1 cellular context compared by ENCODE assay signal in genomic region chr6:17265570-17265969, GRCh38.
TF ChIP-seq lines count a peak whose summit lies in the region.

No MANE protein-coding gene starts in this region.

TF ChIP-seq in HepG2, 621 proteins besides CTCF, POLR2A, EP300 and RAD21:
- TF ChIP-seq ZNF280D (CRISPR knock-in tag; IDR thresholded peaks at IDR 0.05) (no peak), MAX (IDR thresholded peaks at IDR 0.05) (no peak), CREB1 (IDR thresholded peaks at IDR 0.05) (0 out of 2 replicates have a peak, but pooled peaks have one; percentile 13), CREB1 (CRISPR knock-in tag; IDR thresholded peaks at IDR 0.05) (no peak), CREB3 (CRISPR knock-in tag; IDR thresholded peaks at IDR 0.05) (no peak), TP53 (CRISPR knock-in tag; conservative IDR thresholded peaks at IDR 0.05) (no peak), ATF7 (IDR thresholded peaks at IDR 0.05) (peak; percentile 93), ATF7 (CRISPR knock-in tag; IDR thresholded peaks at IDR 0.05) (no peak)
